19 cellular contexts compared by ENCODE assay signal in genomic region chr13:32009362-32009761, GRCh38. TPM values are rescaled to one million over a fixed set of nuclear protein-coding genes. Genes with fewer than 3 reads are reported as not detected.
DNase-seq lines count a peak whose midpoint lies in the region; ATAC-seq, FAIRE-seq and TF ChIP-seq lines count a peak whose summit lies in the region.
"Had no signal": no experiment of that assay in that cellular context is flagged by ENCODE, and none has a peak within 500 bp of the region (broad histone marks: within the 10 kb centered on the region; RNA-seq: fewer than 3 reads in every experiment).

No MANE protein-coding gene starts in this region.

- H3K4me1 ChIP-seq in pancreas (peaks cover 0 to 12% (median 4%) of the 10 kb centered on the region in 3 donors), tibial nerve (no peaks in the 10 kb centered on the region)
- H3K4me1 ChIP-seq: HAP-1 had no signal

- intact Hi-C loops in pancreas (cut with DNase I), result no loop called here

- TF ChIP-seq EP300 in tibial nerve (IDR thresholded peaks at IDR 0.05), result no peak

- TF ChIP-seq CTCF in pancreas (IDR thresholded peaks at IDR 0.05), result no peak
- TF ChIP-seq CTCF in tibial nerve (IDR thresholded peaks at IDR 0.05), result no peak

- TF ChIP-seq POLR2A in tibial nerve (IDR thresholded peaks at IDR 0.05), result no peak

- no peak for FAIRE-seq in pancreas (lab: Jason Lieb, UNC)
- FAIRE-seq: GM12891, GM18507, H54 had no signal

- H3K36me3 ChIP-seq in pancreas, result no peaks in the 10 kb centered on the region
- H3K36me3 ChIP-seq in tibial nerve, result no peaks in the 10 kb centered on the region
- H3K36me3 ChIP-seq: HAP-1 had no signal

- peak; percentile 69 for ATAC-seq in left lobe of liver
- ATAC-seq in pancreas, result peak; percentile 77 to 93 (median 82)
- ATAC-seq in HG02885 (IDR thresholded peaks at IDR 0.05; ENCODE audit: poor library complexity, unreplicated experiment), result no peak

- H3K4me3 ChIP-seq in pancreas, result no peak overlapping the region
- H3K4me3 ChIP-seq in tibial nerve, result no peak overlapping the region
- H3K4me3 ChIP-seq: HAP-1 had no signal

- H3K9me3 ChIP-seq in pancreas (no peaks in the 10 kb centered on the region), tibial nerve (no peaks in the 10 kb centered on the region)
- H3K9me3 ChIP-seq: HAP-1 had no signal

- H3K27me3 ChIP-seq in pancreas, result no peaks in the 10 kb centered on the region
- H3K27me3 ChIP-seq in tibial nerve, result no peaks in the 10 kb centered on the region

- WGBS in pancreas, 2 donors, result 52 to 54% methylated on average over 5 of the region's 5 CpGs
- 90 to 93% methylated on average over 5 of the region's 5 CpGs for WGBS in tibial nerve, 2 donors

- H3K27ac ChIP-seq in pancreas (no peak overlapping the region), tibial nerve (no peak overlapping the region)

- peak; percentile 84 for DNase-seq in HT-29 (ENCODE audit: low spot score)
- DNase-seq in NCI-H69 (lab: John Stamatoyannopoulos, UW), result peak; percentile 6
- DNase-seq in left lobe of liver (ENCODE audit: low spot score), result no peak
- DNase-seq in pancreas, result no peak
- no peak for DNase-seq in NCI-H1092 treated with DMSO at 0.1 percent for 48 hours (lab: John Stamatoyannopoulos, UW)
- DNase-seq in tibial nerve (ENCODE audit: low spot score in 2 of 2), result no peak
- DNase-seq: Calu3; CD4-positive, alpha-beta memory T cell; COR-L47; DMS53; DMS79 treated with DMSO at 0.1 percent for 48 hours; GF-D8; GOT3; HFFc6 had no signal

RNA-seq across cellular contexts. Expression of gene FRY, which starts 22.2 kb away (rescaled TPM):
- total RNA-seq in HT-29 (2014; rRNA removed; shearing (Covaris generic)), result 23.9 and 29.4 TPM in 2 replicates
- 15.1 TPM for total RNA-seq in left lobe of liver
- total RNA-seq in pancreas, result 10 to 100 TPM; 17.3 to 27.9 (median 22.1) TPM
- polyA plus RNA-seq in pancreas, result 10 to 100 TPM in 1 of 2 donors, 1 to 10 TPM in 1; 5.6 to 11.4 TPM
- 10 to 100 TPM; 48.9 to 94.6 (median 75.8) TPM for total RNA-seq in tibial nerve

Comparison
In these comparisons a context has a peak if more than half of its experiments do, and no peak if none do; other contexts are left out.
1. DNase-seq: peak in HT-29 (single experiment) and NCI-H69 (single experiment); none in left lobe of liver (single experiment), pancreas (0 of 6), NCI-H1092 treated with DMSO at 0.1 percent for 48 hours (single experiment) and tibial nerve (0 of 2).